28 cellular contexts compared by ENCODE assay signal in the genomic region with DNA sequence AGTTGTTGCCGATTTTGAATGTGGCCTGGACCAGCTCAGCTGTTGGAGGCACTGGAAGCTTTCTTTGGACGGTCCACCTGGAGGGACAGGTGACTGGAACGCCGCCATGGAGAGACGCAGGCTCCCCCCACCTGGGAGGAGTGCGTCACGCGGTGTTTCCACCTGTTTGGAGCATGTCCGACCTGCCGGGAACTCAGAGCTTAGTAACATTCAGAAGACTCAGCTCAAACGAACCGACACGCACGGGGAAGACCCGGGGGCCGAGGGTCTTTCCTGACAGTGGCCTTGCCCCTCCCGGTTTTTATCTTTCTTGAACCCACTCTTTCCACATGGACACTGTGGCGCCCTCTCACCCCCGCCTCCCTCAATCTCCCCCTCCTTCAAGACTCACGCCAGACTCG.
"Had no signal": no experiment of that assay in that cellular context is flagged by ENCODE, and none has a peak within 500 bp of the region (broad histone marks: within the 10 kb centered on the region; RNA-seq: fewer than 3 reads in every experiment).

No MANE protein-coding gene starts in this region.

- H3K4me3 ChIP-seq: breast epithelium, dorsolateral prefrontal cortex, esophagus muscularis mucosa, hepatocyte, left ventricle myocardium inferior, right lobe of liver, smooth muscle cell, thyroid gland, upper lobe of right lung had no signal

- H3K27me3 Mint-ChIP-seq: stimulated activated naive B cell treated with anti-CD40 and anti-IgM and Interleukin-4, amounts not matched to agents 10 μg/mL and 1 μg/mL and 100 μg/mL, for 72 hours had no signal

- H3K27me3 ChIP-seq: breast epithelium, esophagus muscularis mucosa, neutrophil, right lobe of liver, thyroid gland, upper lobe of right lung had no signal

- H3K9me3 Mint-ChIP-seq: activated naive CD8-positive, alpha-beta T cell treated with anti-CD3 and anti-CD28 coated beads for 36 hours; activated T-cell treated with anti-CD3 and anti-CD28 coated beads, Interleukin-2, amount 50 U/mL, for 4 hours; activated T-helper 2 cell treated with anti-CD3 and anti-CD28 coated beads, Interferon-gamma antibody, Interleukin-2, Interleukin-4, amounts not matched to agents 10 μg/mL and 5 μg/mL and 100 μg/mL, durations not matched to agents 14 hours and 24 hours and 36 hours; central memory CD8-positive, alpha-beta T cell; effector memory CD8-positive, alpha-beta T cell; natural killer cell; T-cell; WTC11 had no signal

- H3K4me1 ChIP-seq: breast epithelium, left ventricle myocardium inferior, parathyroid adenoma, right lobe of liver had no signal

- H3K27ac ChIP-seq: breast epithelium, dorsolateral prefrontal cortex, hepatocyte, left ventricle myocardium inferior, neutrophil, parathyroid adenoma, right lobe of liver, thyroid gland, upper lobe of right lung had no signal

- H2AFZ ChIP-seq: hepatocyte, parathyroid adenoma had no signal

- H3K4me2 ChIP-seq: hepatocyte, smooth muscle cell had no signal

- H3K4me3 Mint-ChIP-seq: activated naive CD8-positive, alpha-beta T cell treated with anti-CD3 and anti-CD28 coated beads for 36 hours; activated T-cell treated with anti-CD3 and anti-CD28 coated beads, Interleukin-2, amount 50 U/mL, for 4 hours; central memory CD8-positive, alpha-beta T cell; effector memory CD8-positive, alpha-beta T cell; mesothelial cell of epicardium; natural killer cell; stimulated activated naive B cell treated with anti-CD40 and anti-IgM and Interleukin-4, amounts not matched to agents 10 μg/mL and 1 μg/mL and 100 μg/mL, for 72 hours; T-cell; WTC11 had no signal

- H3K4me1 Mint-ChIP-seq: activated naive CD8-positive, alpha-beta T cell treated with anti-CD3 and anti-CD28 coated beads for 36 hours; central memory CD8-positive, alpha-beta T cell; natural killer cell; stimulated activated naive B cell treated with anti-CD40 and anti-IgM and Interleukin-4, amounts not matched to agents 10 μg/mL and 1 μg/mL and 100 μg/mL, for 72 hours; T-cell had no signal

- H3K36me3 Mint-ChIP-seq: activated naive CD8-positive, alpha-beta T cell treated with anti-CD3 and anti-CD28 coated beads for 36 hours; mesothelial cell of epicardium; natural killer cell; stimulated activated naive B cell treated with anti-CD40 and anti-IgM and Interleukin-4, amounts not matched to agents 10 μg/mL and 1 μg/mL and 100 μg/mL, for 72 hours; T-cell; WTC11 had no signal

- H3K9me3 ChIP-seq: breast epithelium, esophagus muscularis mucosa, left ventricle myocardium inferior, neutrophil, right lobe of liver, thyroid gland, upper lobe of right lung had no signal

- H3K36me3 ChIP-seq: breast epithelium, esophagus muscularis mucosa, left ventricle myocardium inferior, neutrophil, right lobe of liver, thyroid gland, upper lobe of right lung had no signal

- H3K27ac Mint-ChIP-seq: activated naive CD8-positive, alpha-beta T cell treated with anti-CD3 and anti-CD28 coated beads for 36 hours; activated T-helper 2 cell treated with anti-CD3 and anti-CD28 coated beads, Interferon-gamma antibody, Interleukin-2, Interleukin-4, amounts not matched to agents 10 μg/mL and 5 μg/mL and 100 μg/mL, durations not matched to agents 14 hours and 24 hours and 36 hours; effector memory CD8-positive, alpha-beta T cell; mesothelial cell of epicardium; natural killer cell; stimulated activated naive B cell treated with anti-CD40 and anti-IgM and Interleukin-4, amounts not matched to agents 10 μg/mL and 1 μg/mL and 100 μg/mL, for 72 hours; T-cell had no signal

- H3K79me2 ChIP-seq: hepatocyte, parathyroid adenoma had no signal

- DNase-seq: activated CD8-positive, alpha-beta memory T cell treated with anti-CD3 and anti-CD28 coated beads, Interleukin-2, amount 50 U/mL, for 4 hours; activated naive CD4-positive, alpha-beta T cell treated with Interleukin-2 at 50 U/mL for 16 hours; activated naive CD8-positive, alpha-beta T cell treated with anti-CD3 and anti-CD28 coated beads for 36 hours; activated T-cell treated with anti-CD3 and anti-CD28 coated beads, Interleukin-2, amount 50 U/mL, for 4 hours; dorsolateral prefrontal cortex; effector memory CD8-positive, alpha-beta T cell; glutamatergic neuron; left ventricle myocardium inferior; mammary epithelial cell; natural killer cell; right lobe of liver; stimulated activated CD4-positive, alpha-beta T cell treated with anti-CD3 and anti-CD28 coated beads, Interleukin-2, amount 100 ng/mL, for 48 hours; stimulated activated CD8-positive, alpha-beta memory T cell treated with anti-CD3 and anti-CD28 coated beads, Interleukin-4, amount 100 ng/mL, for 48 hours; stimulated activated naive B cell treated with anti-CD40 and anti-IgM and Interleukin-4, amounts not matched to agents 10 μg/mL and 1 μg/mL and 100 μg/mL, for 72 hours; T-cell; T-helper 9 cell; thyroid gland; upper lobe of right lung had no signal

- H3K9ac ChIP-seq: parathyroid adenoma had no signal
